18 cellular contexts compared by ENCODE assay signal in the genomic region with DNA sequence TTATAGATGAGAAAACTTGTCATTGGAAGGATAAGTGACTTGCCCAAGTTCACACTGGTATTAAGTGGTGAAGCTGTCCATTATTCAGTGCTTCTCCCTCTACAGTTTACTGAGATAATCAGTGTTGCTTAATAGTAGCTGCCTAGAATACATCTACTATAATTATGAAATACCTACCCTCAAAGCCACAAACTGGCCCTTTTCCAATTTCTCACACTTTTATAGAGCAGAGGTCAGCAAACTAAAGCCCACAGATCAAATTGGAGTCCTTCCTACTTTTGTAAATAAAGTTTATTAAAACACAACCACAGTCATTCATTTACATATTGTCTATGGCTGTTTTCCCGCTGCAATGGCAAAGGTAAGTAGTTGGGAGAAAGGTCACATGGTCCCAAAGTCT.
"Had no signal": no experiment of that assay in that cellular context is flagged by ENCODE, and none has a peak within 500 bp of the region (broad histone marks: within the 10 kb centered on the region; RNA-seq: fewer than 3 reads in every experiment).

No MANE protein-coding gene starts in this region.

- H3K36me3 ChIP-seq: ascending aorta, pancreas, sigmoid colon, thyroid gland, uterus had no signal

- DNase-seq: activated CD4-positive, alpha-beta T cell treated with anti-CD3 and anti-CD28 coated beads, Interleukin-2, amount 10 ng/mL, durations not matched to agents 7 days and 5 days; activated naive CD4-positive, alpha-beta T cell treated with Interleukin-2 at 50 U/mL for 16 hours; activated naive CD8-positive, alpha-beta T cell treated with anti-CD3 and anti-CD28 coated beads, Interleukin-2, amount 50 U/mL, for 24 hours; activated T-cell treated with anti-CD3 and anti-CD28 coated beads for 4 hours; islet precursor cell; mammary epithelial cell; mucosa of descending colon; naive thymus-derived CD8-positive, alpha-beta T cell; pancreas; sigmoid colon; stimulated activated CD4-positive, alpha-beta T cell treated with anti-CD3 and anti-CD28 coated beads, Interleukin-1b, Interleukin-23, amount 100 ng/mL, for 48 hours; thyroid gland; uterus had no signal

- H3K9me3 ChIP-seq: ascending aorta, mucosa of descending colon, pancreas, sigmoid colon, thyroid gland, uterus had no signal

- H3K4me1 Mint-ChIP-seq: activated CD4-positive, alpha-beta T cell treated with anti-CD3 and anti-CD28 coated beads, Interleukin-2, amount 10 ng/mL, durations not matched to agents 7 days and 5 days; activated naive CD8-positive, alpha-beta T cell treated with anti-CD3 and anti-CD28 coated beads, Interleukin-2, amount 50 U/mL, for 24 hours; activated T-helper 17 cell treated with anti-CD3 and anti-CD28 coated beads, Interleukin-2, amount 50 U/mL, for 72 hours; naive thymus-derived CD8-positive, alpha-beta T cell; stimulated activated memory B cell treated with anti-CD40 and anti-IgM and Interleukin-4, amounts not matched to agents 10 μg/mL and 1 μg/mL and 100 μg/mL, for 72 hours had no signal

- H3K27me3 ChIP-seq: ascending aorta, pancreas, sigmoid colon, thyroid gland, uterus had no signal

- ATAC-seq: activated naive CD8-positive, alpha-beta T cell treated with anti-CD3 and anti-CD28 coated beads, Interleukin-2, amount 50 U/mL, for 24 hours; activated T-helper 17 cell treated with anti-CD3 and anti-CD28 coated beads, Interleukin-2, amount 50 U/mL, for 72 hours; left lobe of liver; mucosa of descending colon; naive thymus-derived CD8-positive, alpha-beta T cell; pancreas; stimulated activated memory B cell treated with anti-CD40 and anti-IgM and Interleukin-4, amounts not matched to agents 10 μg/mL and 1 μg/mL and 100 μg/mL, for 72 hours had no signal

- H3K27ac Mint-ChIP-seq: activated CD4-positive, alpha-beta T cell treated with anti-CD3 and anti-CD28 coated beads, Interleukin-2, amount 10 ng/mL, durations not matched to agents 7 days and 5 days; activated naive CD8-positive, alpha-beta T cell treated with anti-CD3 and anti-CD28 coated beads, Interleukin-2, amount 50 U/mL, for 24 hours; activated T-helper 17 cell treated with anti-CD3 and anti-CD28 coated beads, Interleukin-2, amount 50 U/mL, for 72 hours; naive thymus-derived CD8-positive, alpha-beta T cell; stimulated activated memory B cell treated with anti-CD40 and anti-IgM and Interleukin-4, amounts not matched to agents 10 μg/mL and 1 μg/mL and 100 μg/mL, for 72 hours; T-helper 2 cell treated with Interferon-gamma antibody and Interleukin-4, amounts not matched to agents 5 μg/mL and 100 μg/mL, for 36 hours had no signal

- H3K4me3 ChIP-seq: ascending aorta, mucosa of descending colon, pancreas, sigmoid colon, thyroid gland, uterus had no signal

- H3K4me1 ChIP-seq: ascending aorta, pancreas, sigmoid colon, thyroid gland, uterus had no signal

- H3K4me3 Mint-ChIP-seq: activated CD4-positive, alpha-beta T cell treated with anti-CD3 and anti-CD28 coated beads, Interleukin-2, amount 10 ng/mL, durations not matched to agents 7 days and 5 days; activated naive CD8-positive, alpha-beta T cell treated with anti-CD3 and anti-CD28 coated beads, Interleukin-2, amount 50 U/mL, for 24 hours; activated T-helper 17 cell treated with anti-CD3 and anti-CD28 coated beads, Interleukin-2, amount 50 U/mL, for 72 hours; naive thymus-derived CD8-positive, alpha-beta T cell; stimulated activated memory B cell treated with anti-CD40 and anti-IgM and Interleukin-4, amounts not matched to agents 10 μg/mL and 1 μg/mL and 100 μg/mL, for 72 hours; T-helper 2 cell treated with Interferon-gamma antibody and Interleukin-4, amounts not matched to agents 5 μg/mL and 100 μg/mL, for 36 hours had no signal

- H3K36me3 Mint-ChIP-seq: naive thymus-derived CD8-positive, alpha-beta T cell; stimulated activated memory B cell treated with anti-CD40 and anti-IgM and Interleukin-4, amounts not matched to agents 10 μg/mL and 1 μg/mL and 100 μg/mL, for 72 hours had no signal

- H3K27me3 Mint-ChIP-seq: activated CD4-positive, alpha-beta T cell treated with anti-CD3 and anti-CD28 coated beads, Interleukin-2, amount 10 ng/mL, durations not matched to agents 7 days and 5 days; activated naive CD8-positive, alpha-beta T cell treated with anti-CD3 and anti-CD28 coated beads, Interleukin-2, amount 50 U/mL, for 24 hours; activated T-helper 17 cell treated with anti-CD3 and anti-CD28 coated beads, Interleukin-2, amount 50 U/mL, for 72 hours; naive thymus-derived CD8-positive, alpha-beta T cell; stimulated activated memory B cell treated with anti-CD40 and anti-IgM and Interleukin-4, amounts not matched to agents 10 μg/mL and 1 μg/mL and 100 μg/mL, for 72 hours had no signal

- H3K27ac ChIP-seq: ascending aorta, pancreas, sigmoid colon, thyroid gland, uterus had no signal

- H3K9me3 Mint-ChIP-seq: activated CD4-positive, alpha-beta T cell treated with anti-CD3 and anti-CD28 coated beads, Interleukin-2, amount 10 ng/mL, durations not matched to agents 7 days and 5 days had no signal
